ENCODE assay signal across 8 cellular contexts in the genomic region with DNA sequence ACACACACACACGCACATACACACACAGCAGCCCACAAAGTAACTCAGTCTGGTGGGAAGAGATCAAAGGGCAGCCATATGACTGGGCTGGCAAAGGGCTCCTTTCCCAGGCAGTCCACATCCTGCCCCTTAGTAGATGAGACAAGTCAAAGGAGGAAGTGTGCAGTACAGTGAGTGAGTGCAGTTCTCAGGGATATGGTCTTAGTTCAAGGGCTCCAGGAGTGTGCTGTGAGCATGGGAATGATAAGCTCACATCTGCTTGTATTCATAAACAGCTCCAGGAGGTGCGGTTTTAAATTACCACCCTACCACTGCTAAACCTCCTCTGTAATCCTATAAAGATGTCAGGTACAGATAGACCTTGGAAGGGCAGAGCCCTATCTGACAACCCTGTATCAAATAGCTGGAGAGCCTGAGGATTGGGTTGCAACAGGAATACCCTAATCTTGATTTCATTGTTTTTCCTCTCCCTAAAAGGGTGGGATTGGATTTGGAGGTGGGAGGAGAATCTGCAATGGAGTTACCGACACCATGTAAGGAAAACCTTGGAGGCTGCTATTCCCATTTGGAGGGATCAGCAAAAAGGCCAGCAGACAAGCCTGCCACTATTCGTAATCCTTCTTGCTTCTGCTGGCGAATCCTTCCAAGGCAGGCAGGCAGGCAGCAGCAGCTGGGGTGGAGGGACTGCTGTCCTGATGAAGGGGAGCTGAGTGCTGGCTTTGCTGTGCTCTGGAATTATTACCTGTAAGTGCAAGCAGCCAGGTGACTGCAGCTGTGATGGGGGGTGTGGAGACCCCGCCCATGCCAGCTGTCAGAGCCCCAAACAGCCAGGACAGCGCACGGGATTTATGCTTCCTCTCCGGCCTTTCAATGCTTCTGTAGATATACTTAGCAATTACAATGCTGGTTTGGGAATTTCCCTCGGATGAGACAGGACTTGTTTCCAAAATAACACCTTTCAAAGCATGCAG.
DNase-seq lines count a peak whose midpoint lies in the region; ATAC-seq and TF ChIP-seq lines count a peak whose summit lies in the region.

No MANE protein-coding gene starts in this region.

- no peaks in the 10 kb centered on the region for H4K20me1 ChIP-seq in mammary epithelial cell (ENCODE audit: insufficient read depth, low read length)

- H3K27ac Mint-ChIP-seq in stimulated activated effector memory CD8-positive, alpha-beta T cell treated with anti-CD3 and anti-CD28 coated beads, Interleukin-12 subunit alpha, Interleukin-12 subunit beta, amount 100 ng/mL, for 72 hours = no peak overlapping the region

- peak overlapping the region; percentile 30 for H2AFZ ChIP-seq in mammary epithelial cell (ENCODE audit: low read depth, low read length)

- H3K4me3 Mint-ChIP-seq in stimulated activated effector memory CD8-positive, alpha-beta T cell treated with anti-CD3 and anti-CD28 coated beads, Interleukin-12 subunit alpha, Interleukin-12 subunit beta, amount 100 ng/mL, for 72 hours = no peak overlapping the region

- no peak for TF ChIP-seq POLR2A in NB4 (IDR thresholded peaks at IDR 0.05; ENCODE audit: extremely low read depth, insufficient read length)

- no peak overlapping the region for H3K4me3 ChIP-seq in NB4 (ENCODE audit: low read depth, low read length)
- H3K4me3 ChIP-seq in mammary epithelial cell (replicated peaks in 1 of 3; ENCODE audit: insufficient read depth in 1 of 3, low read depth in 2 of 3, low read length in 3 of 3) = no peak overlapping the region
- H3K4me3 ChIP-seq in mucosa of descending colon = no peak overlapping the region

- H3K4me2 ChIP-seq in mammary epithelial cell (ENCODE audit: insufficient read depth, low read depth, low read length) = no peak overlapping the region

- TF ChIP-seq CTCF in NB4 (IDR thresholded peaks at IDR 0.05; ENCODE audit: low read depth, low read length) (no peak), mammary epithelial cell (conservative IDR thresholded peaks at IDR 0.05 in 1 of 2, IDR thresholded peaks at IDR 0.05 in 1 of 2; ENCODE audit: extremely low read depth in 1 of 2, insufficient read depth in 1 of 2, low read depth in 1 of 2, low read length in 2 of 2) (no peak), mucosa of descending colon (IDR thresholded peaks at IDR 0.05) (no peak)

- intact Hi-C loops in mammary epithelial cell (cut with micrococcal nuclease) = no loop called here
- intact Hi-C loops in mucosa of descending colon (cut with DNase I, micrococcal nuclease) = no loop called here

- CTCF ChIA-PET in mammary epithelial cell (lab: Charles Lee; ENCODE audit: low non-redundant PET) = no interaction called here

- no peak overlapping the region for H3K27ac ChIP-seq in mammary epithelial cell (ENCODE audit: insufficient read depth, low read depth, low read length)

- DNase-seq in DMS 273 (lab: John Stamatoyannopoulos, UW; ENCODE audit: unreplicated experiment) (peak; percentile 96), NB4 (ENCODE audit: low read depth) (peak; percentile 31), mammary epithelial cell (peak; percentile 9), mucosa of descending colon (peak; percentile 56 to 64 (median 57)), OCI-M2 (lab: John Stamatoyannopoulos, UW; ENCODE audit: unreplicated experiment) (no peak)
- no peak for DNase-seq in stimulated activated effector memory CD8-positive, alpha-beta T cell treated with anti-CD3 and anti-CD28 coated beads, Interleukin-12 subunit alpha, Interleukin-12 subunit beta, amount 100 ng/mL, for 72 hours (ENCODE audit: low spot score in 2 of 2)

- dilution Hi-C loops in mammary epithelial cell (cut with HindIII; ENCODE audit: low sequenced_read_pairs) = no loop called here

- no peaks in the 10 kb centered on the region for H3K36me3 Mint-ChIP-seq in stimulated activated effector memory CD8-positive, alpha-beta T cell treated with anti-CD3 and anti-CD28 coated beads, Interleukin-12 subunit alpha, Interleukin-12 subunit beta, amount 100 ng/mL, for 72 hours

- H3K27me3 ChIP-seq in mammary epithelial cell (ENCODE audit: insufficient read depth, low read length) = no peaks in the 10 kb centered on the region

- no peak overlapping the region for H3K9ac ChIP-seq in mammary epithelial cell (ENCODE audit: insufficient read depth, low read length)

- H3K79me2 ChIP-seq in mammary epithelial cell (ENCODE audit: insufficient read depth, low read length) = no peaks in the 10 kb centered on the region

- H3K9me3 ChIP-seq in mammary epithelial cell (replicated peaks; ENCODE audit: insufficient read depth, low read length) (no peaks in the 10 kb centered on the region), mucosa of descending colon (no peaks in the 10 kb centered on the region)

- WGBS in mammary epithelial cell (ENCODE audit: low coverage, missing lambda C conversion rate) = 23% methylated on average over 10 of the region's 10 CpGs

- BruUV-seq in mammary epithelial cell (replicated peaks; lab: Mats Ljungman, UMichigan) = no TSS peak

- peaks cover 5% of the 10 kb centered on the region for H3K9me3 Mint-ChIP-seq in stimulated activated effector memory CD8-positive, alpha-beta T cell treated with anti-CD3 and anti-CD28 coated beads, Interleukin-12 subunit alpha, Interleukin-12 subunit beta, amount 100 ng/mL, for 72 hours

- in situ Hi-C loops in mammary epithelial cell (cut with MboI; ENCODE audit: low sequenced_read_pairs in 2 of 2) = no loop called here

- ATAC-seq in mucosa of descending colon (peak; percentile 88), GM19324 (IDR thresholded peaks at IDR 0.05; ENCODE audit: low FRiP score, unreplicated experiment) (no peak), HG03139 (IDR thresholded peaks at IDR 0.05; ENCODE audit: unreplicated experiment) (no peak)
- no peak for ATAC-seq in stimulated activated effector memory CD8-positive, alpha-beta T cell treated with anti-CD3 and anti-CD28 coated beads, Interleukin-12 subunit alpha, Interleukin-12 subunit beta, amount 100 ng/mL, for 72 hours

- H3K36me3 ChIP-seq in mammary epithelial cell (ENCODE audit: insufficient read depth, low read length) (no peaks in the 10 kb centered on the region), mucosa of descending colon (ENCODE audit: low read depth) (no peaks in the 10 kb centered on the region)

- no peaks in the 10 kb centered on the region for H3K4me1 Mint-ChIP-seq in stimulated activated effector memory CD8-positive, alpha-beta T cell treated with anti-CD3 and anti-CD28 coated beads, Interleukin-12 subunit alpha, Interleukin-12 subunit beta, amount 100 ng/mL, for 72 hours

- H3K4me1 ChIP-seq in mammary epithelial cell (ENCODE audit: insufficient read depth, low read length) (peaks cover 6% of the 10 kb centered on the region), mucosa of descending colon (ENCODE audit: low read depth) (peaks cover 25% of the 10 kb centered on the region)

Comparison
In these comparisons a context has a peak if more than half of its experiments do, and no peak if none do; other contexts are left out.
1. DNase-seq: peak in DMS 273 (single experiment), NB4 (single experiment), mammary epithelial cell (single experiment) and mucosa of descending colon (3 of 3); none in OCI-M2 (single experiment) and stimulated activated effector memory CD8-positive, alpha-beta T cell treated with anti-CD3 and anti-CD28 coated beads, Interleukin-12 subunit alpha, Interleukin-12 subunit beta, amount 100 ng/mL, for 72 hours (0 of 2).